ENCODE assay signal across 7 cellular contexts in genomic region chr3:178515345-178515744, GRCh38.
ATAC-seq lines count a peak whose summit lies in the region.

No MANE protein-coding gene starts in this region.

- ATAC-seq in GM18499 (IDR thresholded peaks at IDR 0.05; ENCODE audit: insufficient read depth, unreplicated experiment) (peak; percentile 25), GM18868 (IDR thresholded peaks at IDR 0.05; ENCODE audit: unreplicated experiment) (peak; percentile 27), GM19467 (IDR thresholded peaks at IDR 0.05; ENCODE audit: unreplicated experiment) (peak; percentile 30), GM21825 (IDR thresholded peaks at IDR 0.05; ENCODE audit: unreplicated experiment) (peak; percentile 24), HG02981 (IDR thresholded peaks at IDR 0.05; ENCODE audit: unreplicated experiment) (peak; percentile 32), HG03342 (IDR thresholded peaks at IDR 0.05; ENCODE audit: unreplicated experiment) (peak; percentile 35), HG03571 (IDR thresholded peaks at IDR 0.05; ENCODE audit: unreplicated experiment) (peak; percentile 39)

Comparison
In these comparisons a context has a peak if more than half of its experiments do, and no peak if none do; other contexts are left out.
1. Peak in every context shown above with its lines: ATAC-seq.